ENCODE assay signal across 1 cellular context in genomic region chr3:179430277-179430870, GRCh38.
TF ChIP-seq lines count a peak whose summit lies in the region.

No MANE protein-coding gene starts in this region.

TF ChIP-seq in K562, 482 proteins besides CTCF, POLR2A, EP300 and RAD21 (continued from another document):
- no peak for TF ChIP-seq NFXL1 (CRISPR knock-in tag; IDR thresholded peaks at IDR 0.05)
- no peak for TF ChIP-seq ZFP91 (CRISPR knock-in tag; IDR thresholded peaks at IDR 0.05)
